18 cellular contexts compared by ENCODE assay signal in the genomic region with DNA sequence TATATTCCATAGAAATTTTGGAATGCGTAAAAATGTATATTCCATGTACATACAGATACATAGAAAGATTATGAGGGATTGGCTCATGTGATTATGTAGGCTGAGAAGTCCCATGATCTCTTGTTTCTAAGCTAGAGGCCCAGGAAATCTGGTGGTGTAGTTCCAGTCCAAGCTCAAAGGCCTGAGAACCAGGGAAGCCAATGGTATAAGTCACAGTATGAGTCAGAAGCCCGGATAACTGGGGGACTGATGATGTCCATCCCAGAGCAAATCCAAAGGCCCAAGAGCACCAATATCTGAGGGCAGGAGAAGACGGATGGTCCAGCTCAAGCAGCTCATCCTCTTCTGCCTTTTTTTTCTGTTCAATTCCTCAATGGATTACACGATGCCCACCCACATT.
"Had no signal": no experiment of that assay in that cellular context is flagged by ENCODE, and none has a peak within 500 bp of the region (broad histone marks: within the 10 kb centered on the region; RNA-seq: fewer than 3 reads in every experiment).

No MANE protein-coding gene starts in this region.

- ATAC-seq: activated naive CD8-positive, alpha-beta T cell treated with anti-CD3 and anti-CD28 coated beads, Interleukin-2, amount 50 U/mL, for 24 hours; activated T-cell treated with anti-CD3 and anti-CD28 coated beads, Interleukin-2, amount 50 U/mL, for 4 hours; lower lobe of right lung; natural killer cell treated with Interleukin-12 subunit alpha and Interleukin-12 subunit beta and Interleukin-15 and Interleukin-18, amount 100 ng/mL, for 72 hours; stimulated activated memory B cell treated with anti-CD40 and anti-IgM and Interleukin-4, amounts not matched to agents 10 μg/mL and 1 μg/mL and 100 μg/mL, for 72 hours; upper lobe of right lung had no signal

- H3K4me1 ChIP-seq: esophagus muscularis mucosa, lower lobe of right lung, parathyroid adenoma, spleen, upper lobe of right lung had no signal

- H3K27ac ChIP-seq: esophagus muscularis mucosa, lower lobe of right lung, parathyroid adenoma, sigmoid colon, spleen, thoracic aorta, upper lobe of right lung had no signal

- H3K4me3 ChIP-seq: esophagus muscularis mucosa, lower lobe of right lung, sigmoid colon, spleen, thoracic aorta, upper lobe of right lung had no signal

- H3K9ac ChIP-seq: parathyroid adenoma had no signal

- DNase-seq: activated CD4-positive, alpha-beta T cell treated with anti-CD3 and anti-CD28 coated beads, Interleukin-2, amount 50 U/mL, for 1 hour; activated CD4-positive, CD25-positive, alpha-beta regulatory T cell treated with anti-CD3 and anti-CD28 coated beads, Interleukin-2, amount 50 U/mL, for 72 hours; activated CD8-positive, alpha-beta memory T cell treated with anti-CD3 and anti-CD28 coated beads, Interleukin-2, amount 50 U/mL, for 4 hours; activated naive CD4-positive, alpha-beta T cell treated with anti-CD3 and anti-CD28 coated beads, Interleukin-2, amount 10 ng/mL, durations not matched to agents 7 days and 5 days; activated naive CD8-positive, alpha-beta T cell treated with anti-CD3 and anti-CD28 coated beads, Interleukin-2, amount 50 U/mL, for 24 hours; activated T-cell treated with anti-CD3 and anti-CD28 coated beads, Interleukin-2, amount 50 U/mL, for 4 hours; aorta; effector CD8-positive, alpha-beta T cell; lower lobe of right lung; sigmoid colon; spleen; stimulated activated CD4-positive, alpha-beta T cell treated with anti-CD3 and anti-CD28 coated beads, Interleukin-4, amount 100 ng/mL, for 4 hours; upper lobe of right lung had no signal

- H3K9me3 ChIP-seq: esophagus muscularis mucosa, lower lobe of right lung, sigmoid colon, spleen, thoracic aorta, upper lobe of right lung had no signal

- H3K36me3 ChIP-seq: esophagus muscularis mucosa, lower lobe of right lung, sigmoid colon, spleen, thoracic aorta, upper lobe of right lung had no signal
